Comparison of ENCODE assay signal across 1 cellular context in the genomic region with DNA sequence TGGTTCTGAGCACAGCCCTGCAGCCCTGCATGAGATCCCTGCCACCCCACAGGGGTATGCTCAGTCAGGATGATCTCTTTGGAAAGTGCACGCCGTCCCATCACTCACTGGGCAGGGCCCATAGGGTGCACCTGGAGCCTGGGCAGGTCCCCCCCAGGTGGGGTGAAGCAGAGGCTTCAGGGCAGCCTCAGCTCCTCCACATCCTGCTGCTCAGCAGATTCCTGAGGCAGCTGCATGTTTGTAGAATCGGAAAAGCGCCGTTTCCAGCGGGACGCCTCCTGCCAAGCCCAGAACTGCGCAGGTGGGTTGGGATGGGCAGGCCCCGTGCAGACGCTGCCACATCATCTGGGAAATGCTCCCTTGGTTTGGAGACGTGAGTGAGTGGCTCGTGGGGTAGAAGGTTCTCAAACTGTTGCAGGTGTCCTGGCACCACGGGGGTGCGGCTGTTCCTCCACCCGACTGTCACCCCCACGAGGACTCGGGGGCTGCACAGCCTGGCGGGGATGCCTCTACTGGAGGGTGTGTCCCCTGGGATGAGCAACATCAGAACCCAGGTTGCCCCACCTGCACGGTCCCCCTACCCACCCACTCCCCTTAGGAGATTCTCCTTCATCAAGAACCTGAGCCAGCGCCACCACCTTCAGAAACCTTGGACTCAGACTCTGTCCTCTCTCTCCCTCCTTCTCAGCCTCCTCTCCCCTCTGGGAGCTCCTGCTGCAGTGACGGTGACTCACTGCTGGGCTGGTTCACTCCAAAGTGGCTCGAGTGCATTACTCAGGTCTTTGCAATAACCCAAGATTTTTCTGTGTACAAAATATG.
TF ChIP-seq lines count a peak whose summit lies in the region.

No MANE protein-coding gene starts in this region.

TF ChIP-seq in A549, 52 proteins besides CTCF, POLR2A, EP300 and RAD21 (continued from another document):
- no peak for TF ChIP-seq SREBF2 (IDR thresholded peaks at IDR 0.05)
- TF ChIP-seq, protein P1, sequence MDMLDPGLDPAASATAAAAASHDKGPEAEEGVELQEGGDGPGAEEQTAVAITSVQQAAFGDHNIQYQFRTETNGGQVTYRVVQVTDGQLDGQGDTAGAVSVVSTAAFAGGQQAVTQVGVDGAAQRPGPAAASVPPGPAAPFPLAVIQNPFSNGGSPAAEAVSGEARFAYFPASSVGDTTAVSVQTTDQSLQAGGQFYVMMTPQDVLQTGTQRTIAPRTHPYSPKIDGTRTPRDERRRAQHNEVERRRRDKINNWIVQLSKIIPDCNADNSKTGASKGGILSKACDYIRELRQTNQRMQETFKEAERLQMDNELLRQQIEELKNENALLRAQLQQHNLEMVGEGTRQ (IDR thresholded peaks at IDR 0.05): no peak
- TF ChIP-seq, protein P2, sequence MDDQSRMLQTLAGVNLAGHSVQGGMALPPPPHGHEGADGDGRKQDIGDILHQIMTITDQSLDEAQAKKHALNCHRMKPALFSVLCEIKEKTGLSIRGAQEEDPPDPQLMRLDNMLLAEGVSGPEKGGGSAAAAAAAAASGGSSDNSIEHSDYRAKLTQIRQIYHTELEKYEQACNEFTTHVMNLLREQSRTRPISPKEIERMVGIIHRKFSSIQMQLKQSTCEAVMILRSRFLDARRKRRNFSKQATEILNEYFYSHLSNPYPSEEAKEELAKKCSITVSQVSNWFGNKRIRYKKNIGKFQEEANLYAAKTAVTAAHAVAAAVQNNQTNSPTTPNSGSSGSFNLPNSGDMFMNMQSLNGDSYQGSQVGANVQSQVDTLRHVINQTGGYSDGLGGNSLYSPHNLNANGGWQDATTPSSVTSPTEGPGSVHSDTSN (IDR thresholded peaks at IDR 0.05): no peak
- no peak for TF ChIP-seq MAFK (IDR thresholded peaks at IDR 0.05; ENCODE audit: partially characterized antibody)
- no peak for TF ChIP-seq CEBPB (IDR thresholded peaks at IDR 0.05)
- TF ChIP-seq RFX5 (IDR thresholded peaks at IDR 0.05): no peak
